8 cellular contexts compared by ENCODE assay signal in the genomic region with DNA sequence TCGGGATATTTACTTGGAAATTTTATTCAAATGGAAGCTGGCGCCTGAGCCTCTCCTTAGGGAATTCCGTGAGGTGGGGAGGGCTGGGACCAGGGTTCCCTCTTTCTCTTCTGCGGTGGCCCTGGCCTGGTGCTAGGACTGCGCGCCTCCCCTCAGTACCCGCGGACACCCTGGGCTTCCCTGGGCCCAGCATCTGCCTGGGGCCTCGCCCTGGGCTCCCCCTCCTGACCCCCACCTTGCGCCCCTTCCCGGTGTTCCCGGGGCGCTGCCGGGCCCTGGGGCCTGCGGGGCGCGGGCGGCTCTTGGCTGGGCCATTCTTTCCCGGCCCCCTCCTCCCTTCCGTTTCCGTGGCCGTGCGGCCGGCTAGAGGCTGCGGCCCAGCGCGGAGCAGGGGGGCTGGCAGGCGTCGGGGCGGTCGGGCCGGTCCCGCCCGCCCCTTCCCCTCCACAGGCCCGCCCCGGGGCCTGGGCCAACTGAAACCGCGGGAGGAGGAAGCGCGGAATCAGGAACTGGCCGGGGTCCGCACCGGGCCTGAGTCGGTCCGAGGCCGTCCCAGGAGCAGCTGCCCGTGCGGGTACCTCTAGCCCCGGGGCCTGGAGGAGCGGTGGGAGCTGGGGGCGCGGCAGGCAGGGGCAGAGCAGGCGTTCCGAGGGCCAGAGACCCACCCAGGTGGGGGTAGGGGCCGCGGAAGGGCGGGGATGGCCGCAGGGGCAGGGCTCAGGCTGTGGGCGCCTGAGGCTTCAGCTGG. TPM values are rescaled to one million over a fixed set of nuclear protein-coding genes. Genes with fewer than 3 reads are reported as not detected.
A peak's percentile ranks its signal among the peaks of the same experiment; 100 is the strongest.
DNase-seq lines count a peak whose midpoint lies in the region; ATAC-seq and TF ChIP-seq lines count a peak whose summit lies in the region.

A gene (plus strand): TSS at position 534 of the 748 bp plus-strand sequence. CDS start 542 bp downstream, outside the sequence.

- no peak for ATAC-seq in GM21447 (IDR thresholded peaks at IDR 0.05; ENCODE audit: unreplicated experiment)

- TF ChIP-seq CTCF in GM12864 (IDR thresholded peaks at IDR 0.05; ENCODE audit: low read depth, low read length, missing control alignments) (no peak), Peyer's patch (IDR thresholded peaks at IDR 0.05) (no peak)

- H3K4me3 ChIP-seq in GM12864 (ENCODE audit: low read depth, low read length) (peak within 1 kb of the TSS; percentile 3; the same call in 1 of the 2 replicates), Peyer's patch (peak within 1 kb of the TSS; percentile 41 to 60 (median 46)), esophagus (ENCODE audit: low read depth in 1 of 2, low read length in 2 of 2) (peak within 1 kb of the TSS; percentile 29 to 55), mucosa of stomach (ENCODE audit: low read length) (no peak within 1 kb of the TSS)

- H3K36me3 ChIP-seq in Peyer's patch = peaks cover 0 to 31% (median 0%) of the 10 kb centered on the region in 3 donors
- H3K36me3 ChIP-seq in esophagus (ENCODE audit: control insufficient read depth in 2 of 2, insufficient read depth in 2 of 2, low read length in 1 of 2) = peaks cover 9 to 32% of the 10 kb centered on the region in 2 donors
- peaks cover 15% of the 10 kb centered on the region for H3K36me3 ChIP-seq in mucosa of stomach (ENCODE audit: control insufficient read depth, insufficient read depth, low read length)

- WGBS in esophagus, 2 donors = 7 to 8% methylated on average over 50 to 59 of the region's 59 CpGs

- DNase-seq in GM12864 (ENCODE audit: low read depth) (no peak), Peyer's patch (peak; percentile 35 to 74 (median 63)), DMS53 treated with DMSO at 0.1 percent for 48 hours (lab: John Stamatoyannopoulos, UW; ENCODE audit: unreplicated experiment) (no peak), NCI-H345 treated with DMSO at 0.1 percent for 48 hours (lab: John Stamatoyannopoulos, UW; ENCODE audit: unreplicated experiment) (no peak), SHP77 (lab: John Stamatoyannopoulos, UW) (no peak)

- H3K27ac ChIP-seq in Peyer's patch = peak within 1 kb of the TSS; percentile 67 to 90 (median 85)
- H3K27ac ChIP-seq in esophagus (ENCODE audit: low read depth in 2 of 2, low read length in 1 of 2) = peak within 1 kb of the TSS; percentile 73 to 91

- peaks cover 7 to 29% (median 19%) of the 10 kb centered on the region in 4 donors for H3K4me1 ChIP-seq in Peyer's patch
- peaks cover 0 to 10% of the 10 kb centered on the region in 2 donors for H3K4me1 ChIP-seq in esophagus (ENCODE audit: control insufficient read depth in 2 of 2, insufficient read depth in 2 of 2, low read length in 1 of 2)
- H3K4me1 ChIP-seq in mucosa of stomach (ENCODE audit: control insufficient read depth, insufficient read depth, low read length) = peaks cover 34% of the 10 kb centered on the region

- TF ChIP-seq POLR2A in Peyer's patch (IDR thresholded peaks at IDR 0.05) = peak in 1 of 2 donors; percentile 35

- H3K27me3 ChIP-seq in Peyer's patch (no peaks in the 10 kb centered on the region), esophagus (ENCODE audit: control insufficient read depth in 1 of 2, insufficient read depth in 2 of 2, low read length in 2 of 2) (no peaks in the 10 kb centered on the region), mucosa of stomach (ENCODE audit: control insufficient read depth, insufficient read depth, low read length) (no peaks in the 10 kb centered on the region)

- H3K9me3 ChIP-seq in Peyer's patch = no peaks in the 10 kb centered on the region
- no peaks in the 10 kb centered on the region for H3K9me3 ChIP-seq in esophagus (ENCODE audit: control insufficient read depth in 2 of 2, insufficient read depth in 1 of 2, low read depth in 1 of 2, low read length in 1 of 2)
- H3K9me3 ChIP-seq in mucosa of stomach (ENCODE audit: control insufficient read depth, low read length) = no peaks in the 10 kb centered on the region

- peak within 1 kb of the TSS; percentile 88 for H3K9ac ChIP-seq in mucosa of stomach (ENCODE audit: low read length)

RNA-seq across cellular contexts. Expression of the gene that starts here (rescaled TPM):
- total RNA-seq in Peyer's patch = 10 to 100 TPM in 3 of 4 donors, 1 to 10 TPM in 1; 4.7 to 37.1 (median 20.5) TPM
- 1 to 10 TPM; 3.8 to 4.8 TPM for polyA plus RNA-seq in esophagus

Comparison
In these comparisons a context has a peak if more than half of its experiments do, and no peak if none do; other contexts are left out.
1. DNase-seq: peak in Peyer's patch (3 of 3); none in GM12864 (single experiment), DMS53 treated with DMSO at 0.1 percent for 48 hours (single experiment), NCI-H345 treated with DMSO at 0.1 percent for 48 hours (single experiment) and SHP77 (0 of 2).